8 cellular contexts compared by ENCODE assay signal in the genomic region with DNA sequence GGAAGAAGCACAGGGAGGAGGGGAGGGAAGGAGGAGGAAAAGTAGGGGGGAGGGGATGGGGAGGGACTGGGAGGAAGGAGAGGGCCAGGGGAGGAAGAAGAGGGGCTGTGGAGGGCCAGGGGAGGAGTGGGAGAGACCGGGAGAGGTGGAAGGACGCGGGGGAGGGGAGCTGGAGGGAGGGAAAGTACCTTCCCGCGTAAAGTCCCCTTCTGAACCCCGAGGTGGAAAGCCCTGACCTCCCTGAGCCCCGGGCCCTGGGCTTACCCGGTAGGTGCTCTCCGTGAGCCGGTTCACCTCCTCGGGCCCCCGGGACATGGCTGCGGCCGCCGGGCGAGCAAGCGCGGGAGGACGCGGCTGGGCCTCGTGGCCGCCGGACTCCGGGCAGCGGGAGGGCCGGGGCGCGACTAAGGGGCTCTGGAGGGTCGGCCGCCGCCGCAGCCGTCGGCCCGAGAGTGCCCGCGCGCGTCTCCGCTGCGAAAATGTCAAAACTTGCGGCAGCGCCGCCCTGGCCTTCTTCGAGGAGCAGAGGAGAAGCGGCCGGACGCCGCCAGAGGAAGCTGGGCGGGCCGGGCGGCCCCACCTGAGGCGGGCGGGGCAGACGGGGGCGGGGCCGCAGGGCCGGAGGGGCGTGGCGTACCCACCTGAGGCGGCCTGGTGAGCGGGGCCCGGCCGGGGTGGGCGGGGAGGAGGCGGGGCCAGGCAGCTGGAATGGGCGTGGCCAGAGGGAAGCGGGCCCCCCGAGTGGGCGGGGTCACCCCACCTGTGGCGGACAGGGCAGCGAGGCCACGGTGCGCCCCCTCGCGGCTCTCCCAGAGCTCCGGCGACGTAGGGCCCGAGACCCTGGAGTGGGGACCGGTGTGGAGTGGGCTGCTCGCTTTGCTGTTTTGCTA. TPM values are rescaled to one million over a fixed set of nuclear protein-coding genes. Genes with fewer than 3 reads are reported as not detected.
DNase-seq lines count a peak whose midpoint lies in the region; ATAC-seq and TF ChIP-seq lines count a peak whose summit lies in the region.

A gene with protein sequence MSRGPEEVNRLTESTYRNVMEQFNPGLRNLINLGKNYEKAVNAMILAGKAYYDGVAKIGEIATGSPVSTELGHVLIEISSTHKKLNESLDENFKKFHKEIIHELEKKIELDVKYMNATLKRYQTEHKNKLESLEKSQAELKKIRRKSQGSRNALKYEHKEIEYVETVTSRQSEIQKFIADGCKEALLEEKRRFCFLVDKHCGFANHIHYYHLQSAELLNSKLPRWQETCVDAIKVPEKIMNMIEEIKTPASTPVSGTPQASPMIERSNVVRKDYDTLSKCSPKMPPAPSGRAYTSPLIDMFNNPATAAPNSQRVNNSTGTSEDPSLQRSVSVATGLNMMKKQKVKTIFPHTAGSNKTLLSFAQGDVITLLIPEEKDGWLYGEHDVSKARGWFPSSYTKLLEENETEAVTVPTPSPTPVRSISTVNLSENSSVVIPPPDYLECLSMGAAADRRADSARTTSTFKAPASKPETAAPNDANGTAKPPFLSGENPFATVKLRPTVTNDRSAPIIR (minus strand): TSS at position 553 of the 890 bp plus-strand sequence. CDS start 238 bp downstream, at position 315.

- peaks cover 23% of the 10 kb centered on the region for H3K4me1 Mint-ChIP-seq in endodermal cell

- no peak within 1 kb of the TSS for H3K27ac Mint-ChIP-seq in endodermal cell

- H3K27me3 ChIP-seq in BLaER1: no peaks in the 10 kb centered on the region
- H3K27me3 ChIP-seq in endodermal cell (ENCODE audit: control insufficient read depth, insufficient read depth, low read length, poor library complexity, severe bottlenecking): no peaks in the 10 kb centered on the region
- H3K27me3 ChIP-seq in mucosa of rectum (ENCODE audit: control insufficient read depth in 2 of 2, insufficient read depth in 2 of 2, low read length in 2 of 2): no peaks in the 10 kb centered on the region

- ATAC-seq in GM19372 (IDR thresholded peaks at IDR 0.05; ENCODE audit: low read depth, unreplicated experiment): peak; percentile 90
- peak; percentile 70 for ATAC-seq in HG03460 (IDR thresholded peaks at IDR 0.05; ENCODE audit: unreplicated experiment)

- 0 to 1% methylated on average over 6 to 82 of the region's 82 CpGs for WGBS in endodermal cell (ENCODE audit: insufficient coverage in 1 of 2, insufficient read length in 1 of 2), 2 experiments

- H3K9ac ChIP-seq in BLaER1 (peak within 1 kb of the TSS; percentile 77), endodermal cell (ENCODE audit: extremely low read depth, low read length, poor library complexity, severe bottlenecking) (peak within 1 kb of the TSS; percentile 66), mucosa of rectum (ENCODE audit: low read depth in 1 of 2, low read length in 2 of 2) (peak within 1 kb of the TSS; percentile 88 to 93)

- peak within 1 kb of the TSS; percentile 82 for H3K4me3 ChIP-seq in BLaER1
- peak within 1 kb of the TSS; percentile 83 for H3K4me3 ChIP-seq in endodermal cell (ENCODE audit: low read length)
- peak within 1 kb of the TSS; percentile 81 to 94 for H3K4me3 ChIP-seq in mucosa of rectum (ENCODE audit: low read length in 2 of 2)

- peak; percentile 90 for TF ChIP-seq CTCF in endodermal cell (conservative IDR thresholded peaks at IDR 0.05)

- H3K4me1 ChIP-seq in BLaER1 (peaks cover 29% of the 10 kb centered on the region), endodermal cell (ENCODE audit: control insufficient read depth, insufficient read depth, low read length) (peaks cover 3% of the 10 kb centered on the region), mucosa of rectum (ENCODE audit: control insufficient read depth in 2 of 2, insufficient read depth in 2 of 2, low read length in 2 of 2) (peaks cover 2 to 23% of the 10 kb centered on the region in 2 donors)

- no peaks in the 10 kb centered on the region for H3K9me3 ChIP-seq in BLaER1
- no peaks in the 10 kb centered on the region for H3K9me3 ChIP-seq in endodermal cell (ENCODE audit: control insufficient read depth, low read length)
- H3K9me3 ChIP-seq in mucosa of rectum (ENCODE audit: control insufficient read depth in 2 of 2, low read length in 2 of 2): no peaks in the 10 kb centered on the region

- peak; percentile 87 for DNase-seq in NCI-H526 treated with DMSO at 0.1 percent for 48 hours (lab: John Stamatoyannopoulos, UW)
- peak; percentile 58 to 59 for DNase-seq in activated CD8-positive, alpha-beta memory T cell treated with anti-CD3 and anti-CD28 coated beads for 4 hours (ENCODE audit: low read depth in 2 of 2)
- peak; percentile 100 for DNase-seq in endodermal cell
- peak; percentile 54 for DNase-seq in stimulated activated CD8-positive, alpha-beta memory T cell treated with anti-CD3 and anti-CD28 coated beads, Interleukin-7, amount 100 ng/mL, for 24 hours (ENCODE audit: low read depth)

- no peaks in the 10 kb centered on the region for H4K20me1 ChIP-seq in BLaER1

- H3K9me3 Mint-ChIP-seq in endodermal cell: no peaks in the 10 kb centered on the region

- peak within 1 kb of the TSS; percentile 72 for H3K27ac ChIP-seq in BLaER1
- H3K27ac ChIP-seq in endodermal cell (ENCODE audit: low read depth, low read length): no peak within 1 kb of the TSS
- H3K27ac ChIP-seq in mucosa of rectum (ENCODE audit: low read depth in 2 of 2, low read length in 2 of 2): peak within 1 kb of the TSS; percentile 92 to 98

- H3K36me3 ChIP-seq in BLaER1 (no peaks in the 10 kb centered on the region), endodermal cell (ENCODE audit: control insufficient read depth, insufficient read depth, low read length) (no peaks in the 10 kb centered on the region), mucosa of rectum (ENCODE audit: control insufficient read depth in 2 of 2, insufficient read depth in 2 of 2, low read length in 2 of 2) (no peaks in the 10 kb centered on the region)

- peak within 1 kb of the TSS; percentile 65 for H3K4me3 Mint-ChIP-seq in endodermal cell

- peak within 1 kb of the TSS; percentile 94 for H3K4me2 ChIP-seq in BLaER1

- no peaks in the 10 kb centered on the region for H3K36me3 Mint-ChIP-seq in endodermal cell (ENCODE audit: low read depth)

- no peaks in the 10 kb centered on the region for H3K27me3 Mint-ChIP-seq in endodermal cell (ENCODE audit: insufficient read depth)

RNA-seq across cellular contexts. Expression of the gene that starts here (rescaled TPM):
- total RNA-seq in endodermal cell: 10 to 100 TPM; 30.5 to 38.4 TPM
- 13.3 TPM for polyA plus RNA-seq in endodermal cell (2013, experiment 1 of 2)
- polyA plus RNA-seq in endodermal cell (2013, experiment 2 of 2): 12.8 TPM
